Comparison of ENCODE assay signal across 8 cellular contexts in genomic region chr9:37784291-37784639, GRCh38. TPM values are rescaled to one million over a fixed set of nuclear protein-coding genes. Genes with fewer than 3 reads are reported as not detected.
DNase-seq lines count a peak whose midpoint lies in the region; ATAC-seq, FAIRE-seq and TF ChIP-seq lines count a peak whose summit lies in the region.
"Had no signal": no experiment of that assay in that cellular context is flagged by ENCODE, and none has a peak within 500 bp of the region (broad histone marks: within the 10 kb centered on the region; RNA-seq: fewer than 3 reads in every experiment).

No MANE protein-coding gene starts in this region.

- peaks cover 8% of the 10 kb centered on the region for H3K4me1 ChIP-seq in GM23338 (ENCODE audit: insufficient read depth)

- H3K4me3 Mint-ChIP-seq in GM23338 = peak overlapping the region; percentile 97

- peak overlapping the region; percentile 96 for H2AFZ ChIP-seq in GM23338

- peaks cover 8% of the 10 kb centered on the region for H3K27me3 Mint-ChIP-seq in GM23338 (ENCODE audit: insufficient read depth, low read depth, poor library complexity)

- peaks cover 36% of the 10 kb centered on the region for H4K20me1 ChIP-seq in GM23338 (replicated peaks; ENCODE audit: insufficient read depth)

- no peak for TF ChIP-seq CTCF in GM23338 (conservative IDR thresholded peaks at IDR 0.05; ENCODE audit: low read depth in 2 of 2)
- TF ChIP-seq CTCF in foreskin fibroblast (IDR thresholded peaks at IDR 0.05; ENCODE audit: low read depth, low read length) = no peak
- TF ChIP-seq CTCF in D721Med (IDR thresholded peaks at IDR 0.05; ENCODE audit: insufficient read depth, missing control alignments) = no peak

- H3K9me3 Mint-ChIP-seq in GM23338 = no peaks in the 10 kb centered on the region; the same call in 2 of the 3 replicates

- H3K27me3 ChIP-seq in GM23338 (ENCODE audit: insufficient read depth) = 0 out of 2 replicates have a peak, but pooled peaks cover 4% of the 10 kb centered on the region

- 0 out of 2 replicates have a peak, but pooled peaks cover 4% of the 10 kb centered on the region for H3F3A ChIP-seq in GM23338 (replicated peaks; ENCODE audit: low read depth)

- no peak for FAIRE-seq in D721Med (lab: Jason Lieb, UNC)
- FAIRE-seq: TTC549 had no signal

- no peak for DNase-seq in GM23338 (ENCODE audit: low spot score)
- DNase-seq in foreskin fibroblast = peak in 1 of 2 donors; percentile 15
- DNase-seq in D721Med (ENCODE audit: insufficient read length, low spot score) = no peak
- no peak for DNase-seq in GF-D8 (lab: John Stamatoyannopoulos, UW)

- H3K4me2 ChIP-seq in GM23338 = peak overlapping the region; percentile 100

- H3K27ac ChIP-seq in GM23338 (ENCODE audit: low read depth) = peak overlapping the region; percentile 83; the same call in 1 of the 2 replicates
- peak overlapping the region in 20 of 21 experiments; percentile 37 to 92 (median 86) for H3K27ac ChIP-seq in skin epidermis

- H3K4me1 Mint-ChIP-seq in GM23338 = peaks cover 11% of the 10 kb centered on the region

- H3K4me3 ChIP-seq in GM23338 = peak overlapping the region; percentile 99
- peak overlapping the region; percentile 82 to 95 for H3K4me3 ChIP-seq in foreskin fibroblast (ENCODE audit: low read depth in 1 of 2, low read length in 2 of 2)
- H3K4me3 ChIP-seq in skin epidermis = peak overlapping the region; percentile 80 to 94 (median 92)

- H3K36me3 ChIP-seq in GM23338 (ENCODE audit: insufficient read depth) = peaks cover 44% of the 10 kb centered on the region

- H3K79me2 ChIP-seq in GM23338 (replicated peaks; ENCODE audit: insufficient read depth) = peaks cover 40% of the 10 kb centered on the region

- no peaks in the 10 kb centered on the region for H3K9me2 ChIP-seq in GM23338 (ENCODE audit: insufficient read depth)

- ATAC-seq in GM23338 (no peak), SK-N-SH treated with all-trans-retinoic acid at 6 μM for 48 hours (peak; percentile 6; the same call in 2 of the 3 replicates), HG02763 (IDR thresholded peaks at IDR 0.05; ENCODE audit: unreplicated experiment) (no peak)

- peak overlapping the region; percentile 95 for H3K27ac Mint-ChIP-seq in GM23338

- peaks cover 44% of the 10 kb centered on the region for H3K36me3 Mint-ChIP-seq in GM23338 (ENCODE audit: low read depth)

TF ChIP-seq in GM23338, 12 proteins besides CTCF, POLR2A, EP300 and RAD21 (continues in another document):
- TF ChIP-seq POLR2AphosphoS5 (IDR thresholded peaks at IDR 0.05; ENCODE audit: low read depth) = no peak
- TF ChIP-seq REST (IDR thresholded peaks at IDR 0.05; ENCODE audit: unreplicated experiment) = no peak
- no peak for TF ChIP-seq ETS1 (IDR thresholded peaks at IDR 0.05)
- TF ChIP-seq ZNF114 (CRISPR knock-in tag; IDR thresholded peaks at IDR 0.05) = no peak
- no peak for TF ChIP-seq NANOG (IDR thresholded peaks at IDR 0.05; ENCODE audit: borderline replicate concordance)
- TF ChIP-seq CREB1 (CRISPR knock-in tag; IDR thresholded peaks at IDR 0.05; ENCODE audit: low read depth) = no peak
- TF ChIP-seq ZNF331 (CRISPR knock-in tag; IDR thresholded peaks at IDR 0.05; ENCODE audit: low read depth) = no peak
- TF ChIP-seq EZH2 (IDR thresholded peaks at IDR 0.05; ENCODE audit: low read depth, unreplicated experiment) = no peak
- no peak for TF ChIP-seq EZH2phosphoT487 (IDR thresholded peaks at IDR 0.05; ENCODE audit: unreplicated experiment)

TF ChIP-seq in SK-N-SH treated with all-trans-retinoic acid at 6 μM for 48 hours, 23 proteins besides CTCF, POLR2A, EP300 and RAD21:
- TF ChIP-seq TOX (CRISPR knock-in tag; IDR thresholded peaks at IDR 0.05; ENCODE audit: borderline replicate concordance) (no peak), RARB (CRISPR knock-in tag; IDR thresholded peaks at IDR 0.05) (no peak), TSHZ2 (CRISPR knock-in tag; IDR thresholded peaks at IDR 0.05) (no peak), CSRNP3 (CRISPR knock-in tag; IDR thresholded peaks at IDR 0.05) (no peak), CSDC2 (CRISPR knock-in tag; IDR thresholded peaks at IDR 0.05) (no peak), SNAI2 (CRISPR knock-in tag; IDR thresholded peaks at IDR 0.05) (no peak), PPARA (CRISPR knock-in tag; IDR thresholded peaks at IDR 0.05; ENCODE audit: borderline replicate concordance) (no peak), ARNTL (CRISPR knock-in tag; IDR thresholded peaks at IDR 0.05; ENCODE audit: borderline replicate concordance, low read depth) (no peak), ZNF8 (CRISPR knock-in tag; IDR thresholded peaks at IDR 0.05) (no peak), TCF4 (CRISPR knock-in tag; IDR thresholded peaks at IDR 0.05; ENCODE audit: borderline replicate concordance) (no peak), BACH2 (CRISPR knock-in tag; IDR thresholded peaks at IDR 0.05; ENCODE audit: borderline replicate concordance) (no peak), ZFP30 (CRISPR knock-in tag; IDR thresholded peaks at IDR 0.05) (no peak), OSR1 (CRISPR knock-in tag; IDR thresholded peaks at IDR 0.05) (no peak), ESRRG (CRISPR knock-in tag; IDR thresholded peaks at IDR 0.05) (no peak)

RNA-seq across cellular contexts. Expression of gene EXOSC3, which starts 0.6 kb away (rescaled TPM):
- 59.9 and 62.3 TPM in 2 replicates for total RNA-seq in GM23338 (2014; rRNA removed; shearing (Covaris generic))
- 143 and 149 TPM in 2 replicates for polyA plus RNA-seq in GM23338 (2016; fragmentation: Nextera tagmentation; extraction: Ambion mirVana)

RNA-seq across cellular contexts. Expression of gene DCAF10, which starts 16.3 kb away (rescaled TPM):
- total RNA-seq in GM23338 (2014; rRNA removed; shearing (Covaris generic)) = 11.5 and 14.3 TPM in 2 replicates
- 6.2 and 6.6 TPM in 2 replicates for polyA plus RNA-seq in GM23338 (2016; fragmentation: Nextera tagmentation; extraction: Ambion mirVana)

RNA-seq across cellular contexts. Expression of gene TRMT10B, which starts 30.7 kb away (rescaled TPM):
- 3.1 and 3.4 TPM in 2 replicates for total RNA-seq in GM23338 (2014; rRNA removed; shearing (Covaris generic))
- 10.8 and 12.2 TPM in 2 replicates for polyA plus RNA-seq in GM23338 (2016; fragmentation: Nextera tagmentation; extraction: Ambion mirVana)
